Comparison of ENCODE assay signal across 8 cellular contexts in genomic region chr5:32707394-32707997, GRCh38. TPM values are rescaled to one million over a fixed set of nuclear protein-coding genes. Genes with fewer than 3 reads are reported as not detected.
DNase-seq lines count a peak whose midpoint lies in the region; ATAC-seq, FAIRE-seq and TF ChIP-seq lines count a peak whose summit lies in the region.

No MANE protein-coding gene starts in this region.

- no peaks in the 10 kb centered on the region for H3K36me3 ChIP-seq in osteoblast (ENCODE audit: insufficient read depth, low read length)

- DNase-seq in GM12864 (ENCODE audit: low read depth) (no peak), NAMALWA (ENCODE audit: low spot score) (peak; percentile 65), cardiac fibroblast (ENCODE audit: low read depth in 2 of 2) (peak; percentile 57 to 63), osteoblast (ENCODE audit: insufficient read length, low spot score, missing footprints) (peak; percentile 63), GM12891 (ENCODE audit: insufficient read length, low spot score) (no peak), coronary artery (ENCODE audit: low spot score) (no peak), GM19238 (ENCODE audit: insufficient read length, low spot score) (no peak)

- TF ChIP-seq CTCF in GM12864 (IDR thresholded peaks at IDR 0.05; ENCODE audit: low read depth, low read length, missing control alignments) (peak; percentile 23), cardiac fibroblast (IDR thresholded peaks at IDR 0.05; ENCODE audit: low read depth, low read length) (peak; percentile 44), osteoblast (IDR thresholded peaks at IDR 0.05; ENCODE audit: extremely low read depth, low read depth, low read length) (peak; percentile 63), coronary artery (IDR thresholded peaks at IDR 0.05) (no peak)

- no peaks in the 10 kb centered on the region for H4K20me1 ChIP-seq in osteoblast (ENCODE audit: insufficient read depth, low read length)

- no peak for TF ChIP-seq POLR2A in GM12891 (IDR thresholded peaks at IDR 0.05; ENCODE audit: low read depth, low read length)

- no peaks in the 10 kb centered on the region for H3K9me3 ChIP-seq in osteoblast (ENCODE audit: low read depth, low read length)

- no peak overlapping the region for H3K27ac ChIP-seq in osteoblast (ENCODE audit: low read depth, low read length)
- no peak overlapping the region for H3K27ac ChIP-seq in coronary artery

- no peak overlapping the region for H3K4me2 ChIP-seq in osteoblast (ENCODE audit: insufficient read depth, low read length)

- peaks cover 7% of the 10 kb centered on the region for H3K79me2 ChIP-seq in osteoblast (ENCODE audit: insufficient read depth, low read length)

- no peaks in the 10 kb centered on the region for H3K27me3 ChIP-seq in osteoblast (ENCODE audit: insufficient read depth, low read length)

- H2AFZ ChIP-seq in osteoblast (ENCODE audit: low read length), result no peak overlapping the region

- H3K4me1 ChIP-seq in osteoblast (ENCODE audit: insufficient read depth, low read length), result peaks cover 5% of the 10 kb centered on the region

- H3K4me3 ChIP-seq in GM12864 (ENCODE audit: low read depth, low read length) (no peak overlapping the region), cardiac fibroblast (replicated peaks in 1 of 2; ENCODE audit: low read depth in 2 of 2, low read length in 2 of 2) (no peak overlapping the region), osteoblast (ENCODE audit: insufficient read depth, low read length) (no peak overlapping the region), coronary artery (no peak overlapping the region)

- no peak for ATAC-seq in HG02884 (IDR thresholded peaks at IDR 0.05; ENCODE audit: unreplicated experiment)

- FAIRE-seq in GM12891 (lab: Jason Lieb, UNC), result no peak

TF ChIP-seq in GM12891, 5 proteins besides CTCF, POLR2A, EP300 and RAD21:
- TF ChIP-seq TAF1 (IDR thresholded peaks at IDR 0.05; ENCODE audit: low read depth, low read length), result no peak
- no peak for TF ChIP-seq PAX5 (IDR thresholded peaks at IDR 0.05; ENCODE audit: insufficient read depth, low read length, severe bottlenecking)
- TF ChIP-seq POU2F2 (IDR thresholded peaks at IDR 0.05; ENCODE audit: low read depth, low read length), result no peak
- no peak for TF ChIP-seq SPI1 (IDR thresholded peaks at IDR 0.05; ENCODE audit: low read depth, low read length)
- no peak for TF ChIP-seq POLR2AphosphoS5 (IDR thresholded peaks at IDR 0.05; ENCODE audit: low read depth, low read length)

RNA-seq across cellular contexts. Expression of gene NPR3, which starts 3.6 kb away (rescaled TPM):
- 73.1 and 92.3 TPM in 2 replicates for total RNA-seq in osteoblast
- 0.04 TPM for polyA plus RNA-seq in GM12891 (2012; ENCODE audit: low read depth, missing spikeins)

Comparison
In these comparisons a context has a peak if more than half of its experiments do, and no peak if none do; other contexts are left out.
1. DNase-seq: peak in NAMALWA (single experiment), cardiac fibroblast (2 of 2) and osteoblast (single experiment); none in GM12864 (single experiment), GM12891 (single experiment), coronary artery (single experiment) and GM19238 (single experiment).